ENCODE assay signal across 11 cellular contexts in genomic region chr14:51394804-51395203, GRCh38.
DNase-seq lines count a peak whose midpoint lies in the region; ATAC-seq and TF ChIP-seq lines count a peak whose summit lies in the region.
"Had no signal": no experiment of that assay in that cellular context is flagged by ENCODE, and none has a peak within 500 bp of the region (broad histone marks: within the 10 kb centered on the region; RNA-seq: fewer than 3 reads in every experiment).

No MANE protein-coding gene starts in this region.

- no peaks in the 10 kb centered on the region for H3K36me3 Mint-ChIP-seq in T-cell

- H3K4me3 ChIP-seq in SJCRH30 (no peak overlapping the region), fibroblast of villous mesenchyme (ENCODE audit: low read depth, low read length) (no peak overlapping the region), sigmoid colon (no peak overlapping the region)

- no peaks in the 10 kb centered on the region for H3K9me3 Mint-ChIP-seq in T-cell

- no peak for TF ChIP-seq EP300 in sigmoid colon (IDR thresholded peaks at IDR 0.05)

- WGBS in sigmoid colon, 2 donors = 11 to 42% methylated on average over 1 of the region's 1 CpG

- DNase-seq in DMS 273 (lab: John Stamatoyannopoulos, UW; ENCODE audit: unreplicated experiment) (peak; percentile 80), SJCRH30 (no peak), fibroblast of villous mesenchyme (ENCODE audit: low read depth) (peak; percentile 9), sigmoid colon (no peak), ecto neural progenitor cell (ENCODE audit: low spot score) (no peak), HT-29 (ENCODE audit: low spot score) (no peak), T-cell (no peak)
- DNase-seq: activated CD8-positive, alpha-beta T cell treated with anti-CD3 and anti-CD28 coated beads, Interleukin-2, amount 10 ng/mL, durations not matched to agents 7 days and 5 days; stimulated activated CD4-positive, alpha-beta T cell treated with anti-CD3 and anti-CD28 coated beads, Interleukin-4, amount 100 ng/mL, for 1 hour had no signal

- TF ChIP-seq POLR2A in sigmoid colon (IDR thresholded peaks at IDR 0.05) = no peak

- H3K4me1 ChIP-seq in SJCRH30 = peaks cover 16% of the 10 kb centered on the region
- peaks cover 0 to 41% (median 38%) of the 10 kb centered on the region in 4 donors for H3K4me1 ChIP-seq in sigmoid colon

- H3K27me3 ChIP-seq in SJCRH30 (no peaks in the 10 kb centered on the region), sigmoid colon (no peaks in the 10 kb centered on the region)
- H3K27me3 ChIP-seq: BE2C had no signal

- peaks cover 5 to 30% of the 10 kb centered on the region in 2 donors for H3K27me3 Mint-ChIP-seq in T-cell

- H3K9me3 ChIP-seq in SJCRH30 (replicated peaks) (no peaks in the 10 kb centered on the region), sigmoid colon (no peaks in the 10 kb centered on the region)
- H3K9me3 ChIP-seq: BE2C had no signal

- TF ChIP-seq CTCF in fibroblast of villous mesenchyme (IDR thresholded peaks at IDR 0.05; ENCODE audit: insufficient read depth, low read depth, low read length) (no peak), sigmoid colon (IDR thresholded peaks at IDR 0.05) (no peak)

- no peaks in the 10 kb centered on the region for H3K36me3 ChIP-seq in SJCRH30
- no peaks in the 10 kb centered on the region for H3K36me3 ChIP-seq in sigmoid colon
- H3K36me3 ChIP-seq: BE2C had no signal

- CTCF ChIA-PET in T-cell (lab: Charles Lee) = no interaction called here

- intact Hi-C loops in sigmoid colon (cut with DNase I) = loop anchor here (5.0 to 10.0 kb wide), 2 partner anchors 58 to 960 kb away; no protein-coding TSS in a partner anchor

- no peaks in the 10 kb centered on the region for H3K4me1 Mint-ChIP-seq in T-cell

- no peak overlapping the region for H3K4me3 Mint-ChIP-seq in T-cell
- H3K4me3 Mint-ChIP-seq: activated CD8-positive, alpha-beta T cell treated with anti-CD3 and anti-CD28 coated beads, Interleukin-2, amount 10 ng/mL, durations not matched to agents 7 days and 5 days had no signal

- POLR2A ChIA-PET in T-cell (lab: Charles Lee) = interaction anchor here in 1 of 2 donors (0.5 kb wide), 1 partner anchor 15 kb away, joined by 8 read pairs; no protein-coding TSS in a partner anchor

- H3K27ac ChIP-seq in SJCRH30 (peak overlapping the region; percentile 73), sigmoid colon (peak overlapping the region; percentile 71 to 83 (median 80))

- H3K27ac Mint-ChIP-seq in T-cell = no peak overlapping the region
- H3K27ac Mint-ChIP-seq: activated CD8-positive, alpha-beta T cell treated with anti-CD3 and anti-CD28 coated beads, Interleukin-2, amount 10 ng/mL, durations not matched to agents 7 days and 5 days had no signal

- ATAC-seq in GM21529 (IDR thresholded peaks at IDR 0.05; ENCODE audit: unreplicated experiment) = no peak
- ATAC-seq in T-cell (replicated peaks in 1 of 4) = no peak
- ATAC-seq: activated CD8-positive, alpha-beta T cell treated with anti-CD3 and anti-CD28 coated beads, Interleukin-2, amount 10 ng/mL, durations not matched to agents 7 days and 5 days had no signal

Comparison
In these comparisons a context has a peak if more than half of its experiments do, and no peak if none do; other contexts are left out.
1. DNase-seq: peak in DMS 273 (single experiment) and fibroblast of villous mesenchyme (single experiment); none in SJCRH30 (0 of 2), sigmoid colon (single experiment), ecto neural progenitor cell (single experiment), HT-29 (single experiment) and T-cell (0 of 34).